27 cellular contexts compared by ENCODE assay signal in the genomic region with DNA sequence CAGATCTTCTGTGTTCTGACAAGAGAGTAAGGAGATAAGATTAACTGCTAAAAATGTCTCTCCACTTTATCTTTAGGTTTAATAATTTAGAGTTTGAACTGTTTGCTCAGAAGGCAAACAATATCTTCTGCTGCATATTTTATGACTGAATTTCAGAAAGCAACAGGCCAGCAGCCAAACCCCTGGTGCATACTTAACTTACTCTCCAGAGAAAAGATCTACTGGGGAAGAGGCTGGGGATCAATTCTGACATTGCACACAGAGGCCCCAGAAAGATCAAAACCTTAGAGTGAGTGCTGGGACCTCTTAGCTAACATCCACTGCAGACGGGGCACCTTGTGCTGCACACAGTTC.
DNase-seq lines count a peak whose midpoint lies in the region; ATAC-seq, FAIRE-seq and TF ChIP-seq lines count a peak whose summit lies in the region.
"Had no signal": no experiment of that assay in that cellular context is flagged by ENCODE, and none has a peak within 500 bp of the region (broad histone marks: within the 10 kb centered on the region; RNA-seq: fewer than 3 reads in every experiment).

No MANE protein-coding gene starts in this region.

- no peak for TF ChIP-seq EP300 in transverse colon (IDR thresholded peaks at IDR 0.05; ENCODE audit: low read depth)

- H3K27me3 ChIP-seq in colonic mucosa (no peaks in the 10 kb centered on the region), transverse colon (no peaks in the 10 kb centered on the region)
- H3K27me3 ChIP-seq: BE2C; BLaER1 treated with 17β-estradiol and CSF1 and Interleukin-3, amounts not matched to agents 10 nM and 100 nM had no signal

- no peaks in the 10 kb centered on the region for H3K4me1 ChIP-seq in colonic mucosa
- H3K4me1 ChIP-seq in transverse colon, result peaks cover 0 to 8% (median under 1%) of the 10 kb centered on the region in 4 donors
- H3K4me1 ChIP-seq: A549; BE2C; BLaER1 treated with 17β-estradiol and CSF1 and Interleukin-3, amounts not matched to agents 10 nM and 100 nM; HAP-1 had no signal

- DNase-seq in colonic mucosa (no peak), transverse colon (no peak)
- DNase-seq in stimulated activated naive B cell treated with anti-CD40 and anti-IgM and Interleukin-4, amounts not matched to agents 10 μg/mL and 1 μg/mL and 100 μg/mL, for 72 hours, result no peak
- DNase-seq: 8988T; ACHN; AML-193; BE2C; CD4-positive, alpha-beta T cell; CD8-positive, alpha-beta memory T cell; DMS 273 treated with DMSO at 0.1 percent for 48 hours; DMS79; EL; GDM1; HFFc6 had no signal

- 46% methylated on average over 1 of the region's 1 CpG; no CpG with 5 or more reads in 1 of the 2 donors for WGBS in transverse colon (ENCODE audit: low coverage in 1 of 2), 2 donors

- H3K9me3 ChIP-seq in colonic mucosa (no peaks in the 10 kb centered on the region), transverse colon (no peaks in the 10 kb centered on the region)
- H3K9me3 ChIP-seq: BE2C, HAP-1 had no signal

- H3K27ac Mint-ChIP-seq in stimulated activated naive B cell treated with anti-CD40 and anti-IgM and Interleukin-4, amounts not matched to agents 10 μg/mL and 1 μg/mL and 100 μg/mL, for 72 hours, result no peak overlapping the region
- H3K27ac Mint-ChIP-seq: CD14-positive monocyte; CD4-positive, alpha-beta T cell; CD8-positive, alpha-beta memory T cell; GM23338; HFFc6 had no signal

- H3K27me3 Mint-ChIP-seq in stimulated activated naive B cell treated with anti-CD40 and anti-IgM and Interleukin-4, amounts not matched to agents 10 μg/mL and 1 μg/mL and 100 μg/mL, for 72 hours, result peaks cover 0 to 5% of the 10 kb centered on the region in 2 donors
- H3K27me3 Mint-ChIP-seq: CD4-positive, alpha-beta T cell; CD8-positive, alpha-beta memory T cell had no signal

- H3K4me3 ChIP-seq in colonic mucosa (no peak overlapping the region), transverse colon (no peak overlapping the region)
- H3K4me3 ChIP-seq: A549; BLaER1 treated with 17β-estradiol and CSF1 and Interleukin-3, amounts not matched to agents 10 nM and 100 nM; GM12878; GM23338; HAP-1 had no signal

- no peaks in the 10 kb centered on the region for H3K36me3 Mint-ChIP-seq in stimulated activated naive B cell treated with anti-CD40 and anti-IgM and Interleukin-4, amounts not matched to agents 10 μg/mL and 1 μg/mL and 100 μg/mL, for 72 hours
- H3K36me3 Mint-ChIP-seq: CD14-positive monocyte; CD8-positive, alpha-beta memory T cell had no signal

- intact Hi-C loops in colonic mucosa (cut with DNase I) (no loop called here), transverse colon (cut with DNase I; ENCODE audit: low total_unique reads) (no loop called here)

- no peaks in the 10 kb centered on the region for H3K36me3 ChIP-seq in colonic mucosa
- H3K36me3 ChIP-seq in transverse colon, result no peaks in the 10 kb centered on the region
- H3K36me3 ChIP-seq: BE2C; BLaER1 treated with 17β-estradiol and CSF1 and Interleukin-3, amounts not matched to agents 10 nM and 100 nM; HAP-1 had no signal

- no peak for ATAC-seq in stimulated activated naive B cell treated with anti-CD40 and anti-IgM and Interleukin-4, amounts not matched to agents 10 μg/mL and 1 μg/mL and 100 μg/mL, for 72 hours (replicated peaks)
- ATAC-seq in GM21717 (IDR thresholded peaks at IDR 0.05; ENCODE audit: unreplicated experiment) (no peak), HG02938 (IDR thresholded peaks at IDR 0.05; ENCODE audit: unreplicated experiment) (no peak)
- ATAC-seq: A549, GM12878, GM23338 had no signal

- TF ChIP-seq POLR2A in transverse colon (IDR thresholded peaks at IDR 0.05), result no peak

- H3K9me3 Mint-ChIP-seq in stimulated activated naive B cell treated with anti-CD40 and anti-IgM and Interleukin-4, amounts not matched to agents 10 μg/mL and 1 μg/mL and 100 μg/mL, for 72 hours, result no peaks in the 10 kb centered on the region
- H3K9me3 Mint-ChIP-seq: GM23338 had no signal

- TF ChIP-seq CTCF in VCaP (conservative IDR thresholded peaks at IDR 0.05) (no peak), colonic mucosa (IDR thresholded peaks at IDR 0.05) (no peak), transverse colon (IDR thresholded peaks at IDR 0.05) (no peak)

- H3K4me3 Mint-ChIP-seq in stimulated activated naive B cell treated with anti-CD40 and anti-IgM and Interleukin-4, amounts not matched to agents 10 μg/mL and 1 μg/mL and 100 μg/mL, for 72 hours, result no peak overlapping the region
- H3K4me3 Mint-ChIP-seq: CD14-positive monocyte; CD4-positive, alpha-beta T cell; CD8-positive, alpha-beta memory T cell; GM23338; HFFc6 had no signal

- FAIRE-seq in islet of Langerhans (lab: Jason Lieb, UNC), result peak; percentile 76
- FAIRE-seq: D721Med, GM12878, GM19239, H54 had no signal

- in situ Hi-C loops in transverse colon (cut with MboI; ENCODE audit: low pct_ligation_motif_present in 1 of 4, low pct_unique_long_range_greater_than_20kb in 1 of 4, low sequenced_read_pairs in 3 of 4), result no loop called here

- peak overlapping the region in 1 of 2 donors; percentile 41 for H3K9ac ChIP-seq in colonic mucosa (ENCODE audit: low read depth in 2 of 2, low read length in 2 of 2)
- H3K9ac ChIP-seq: BLaER1 treated with 17β-estradiol and CSF1 and Interleukin-3, amounts not matched to agents 10 nM and 100 nM had no signal

- no peaks in the 10 kb centered on the region for H3K4me1 Mint-ChIP-seq in stimulated activated naive B cell treated with anti-CD40 and anti-IgM and Interleukin-4, amounts not matched to agents 10 μg/mL and 1 μg/mL and 100 μg/mL, for 72 hours
- H3K4me1 Mint-ChIP-seq: CD14-positive monocyte; CD8-positive, alpha-beta memory T cell; GM23338 had no signal

- H3K27ac ChIP-seq in VCaP, result peak overlapping the region; percentile 37
- H3K27ac ChIP-seq in colonic mucosa, result peak overlapping the region; percentile 60
- H3K27ac ChIP-seq in transverse colon, result peak overlapping the region in 3 of 4 donors; percentile 59 to 78 (median 60)
- H3K27ac ChIP-seq: A549; BLaER1 treated with 17β-estradiol and CSF1 and Interleukin-3, amounts not matched to agents 10 nM and 100 nM had no signal
